Comparison of ENCODE assay signal across 8 cellular contexts in genomic region chr19:51660975-51661600, GRCh38. TPM values are rescaled to one million over a fixed set of nuclear protein-coding genes. Genes with fewer than 3 reads are reported as not detected.
DNase-seq lines count a peak whose midpoint lies in the region; ATAC-seq and TF ChIP-seq lines count a peak whose summit lies in the region.

No MANE protein-coding gene starts in this region.

- H3K4me3 ChIP-seq in H7 (ENCODE audit: insufficient read depth, low read depth, low read length) = no peak overlapping the region
- no peak overlapping the region for H3K4me3 ChIP-seq in thyroid gland (replicated peaks in 1 of 3)

- H3K9me3 Mint-ChIP-seq in CD14-positive monocyte = peaks cover 0 to 5% (median 3%) of the 10 kb centered on the region in 7 donors
- peaks cover 2% of the 10 kb centered on the region for H3K9me3 Mint-ChIP-seq in neural crest cell

- intact Hi-C loops in CD14-positive monocyte (cut with micrococcal nuclease) (loop anchor here in 1 of 2 donors (5.0 to 10.0 kb wide), 2 partner anchors 189 to 266 kb away; partner anchors contain the start of gene C19orf84), thyroid gland (cut with DNase I) (no loop called here)

- TF ChIP-seq POLR2A in thyroid gland (IDR thresholded peaks at IDR 0.05) = no peak

- 13% methylated on average over 9 of the region's 10 CpGs for WGBS in thyroid gland, 2 donors

- no peaks in the 10 kb centered on the region; the same call in 1 of the 2 replicates for H3K27me3 ChIP-seq in H7 (ENCODE audit: control insufficient read depth, insufficient read depth, low read length)
- no peaks in the 10 kb centered on the region for H3K27me3 ChIP-seq in thyroid gland

- ATAC-seq in esophagus mucosa (peak; percentile 69), GM19035 (IDR thresholded peaks at IDR 0.05; ENCODE audit: unreplicated experiment) (no peak)

- H3K4me1 Mint-ChIP-seq in CD14-positive monocyte (peaks cover 18% of the 10 kb centered on the region), neural crest cell (peaks cover 4% of the 10 kb centered on the region)

- H3K27ac Mint-ChIP-seq in CD14-positive monocyte (no peak overlapping the region), neural crest cell (ENCODE audit: unreplicated experiment) (no peak overlapping the region)

- H3K36me3 Mint-ChIP-seq in CD14-positive monocyte = no peaks in the 10 kb centered on the region
- H3K36me3 Mint-ChIP-seq in neural crest cell (ENCODE audit: low read depth) = no peaks in the 10 kb centered on the region

- peaks cover 30 to 40% (median 38%) of the 10 kb centered on the region in 3 donors for H3K27me3 Mint-ChIP-seq in CD14-positive monocyte (ENCODE audit: low read depth in 3 of 3)
- H3K27me3 Mint-ChIP-seq in neural crest cell (ENCODE audit: low read depth) = peaks cover 67% of the 10 kb centered on the region

- no peaks in the 10 kb centered on the region for H3K9me3 ChIP-seq in thyroid gland

- H3K4me3 Mint-ChIP-seq in CD14-positive monocyte (peak overlapping the region in 1 of 2 donors; percentile 67), neural crest cell (no peak overlapping the region)

- H3K27ac ChIP-seq in thyroid gland = no peak overlapping the region

- H3K36me3 ChIP-seq in H7 (replicated peaks; ENCODE audit: control insufficient read depth, insufficient read depth, low read length) (no peaks in the 10 kb centered on the region), thyroid gland (no peaks in the 10 kb centered on the region)

- TF ChIP-seq CTCF in CD14-positive monocyte (IDR thresholded peaks at IDR 0.05) = peak; percentile 70
- peak; percentile 76 for TF ChIP-seq CTCF in neural crest cell (conservative IDR thresholded peaks at IDR 0.05)
- TF ChIP-seq CTCF in thyroid gland (IDR thresholded peaks at IDR 0.05) = peak in 4 of 6 experiments; percentile 13 to 52 (median 25)

- H3K4me1 ChIP-seq in thyroid gland = no peaks in the 10 kb centered on the region

- DNase-seq in CD14-positive monocyte (ENCODE audit: low spot score) (peak; percentile 75), H7 (peak; percentile 68), NCI-H82 treated with DMSO at 0.1 percent for 48 hours (lab: John Stamatoyannopoulos, UW; ENCODE audit: unreplicated experiment) (peak; percentile 23), neural crest cell (ENCODE audit: low read depth, low spot score) (peak; percentile 88), thyroid gland (peak; percentile 61 to 72)
- DNase-seq in activated CD8-positive, alpha-beta memory T cell treated with anti-CD3 and anti-CD28 coated beads, Interleukin-2, amount 50 U/mL, for 24 hours (ENCODE audit: extremely low read depth) = peak; percentile 14

RNA-seq across cellular contexts. Expression of gene SIGLEC14, which starts 14.5 kb away (rescaled TPM):
- polyA plus RNA-seq in CD14-positive monocyte = 100 to 1,000 TPM in 1 of 2 donors, 10 to 100 TPM in 1; 63.5 to 129 TPM
- total RNA-seq in H7 (2014; rRNA removed; shearing (Covaris generic)) = not detected in 2 replicates
- total RNA-seq in esophagus mucosa (0.80 TPM), neural crest cell (not detected in 2 replicates), thyroid gland (1 to 10 TPM in 2 of 4 donors, under 1 TPM in 1, not detected in 1; 0.22 to 6.2 (median 1.7) TPM)

RNA-seq across cellular contexts. Expression of gene SIGLEC5, which starts 30.9 kb away (rescaled TPM):
- 10 to 100 TPM; 10.2 to 12.6 TPM for polyA plus RNA-seq in CD14-positive monocyte
- not detected in 2 replicates for total RNA-seq in H7 (2014; rRNA removed; shearing (Covaris generic))
- not detected for total RNA-seq in esophagus mucosa
- not detected in 2 replicates for total RNA-seq in neural crest cell
- total RNA-seq in thyroid gland = under 1 TPM in 3 of 4 donors, not detected in 1; 0.27 to 0.92 (median 0.44) TPM

RNA-seq across cellular contexts. Expression of gene SPACA6, which starts 32.0 kb away (rescaled TPM):
- polyA plus RNA-seq in CD14-positive monocyte = 1 to 10 TPM in 1 of 2 donors, under 1 TPM in 1; 0.99 to 2.4 TPM
- total RNA-seq in H7 (2014; rRNA removed; shearing (Covaris generic)) = 6.3 and 15.0 TPM in 2 replicates
- 3.0 TPM for total RNA-seq in esophagus mucosa
- 3.0 and 4.2 TPM in 2 replicates for total RNA-seq in neural crest cell
- 10 to 100 TPM; 11.9 to 26.2 (median 20.4) TPM for total RNA-seq in thyroid gland

Comparison
In these comparisons a context has a peak if more than half of its experiments do, and no peak if none do; other contexts are left out.
1. DNase-seq: peak in every context shown above with its lines; median percentile 88 in neural crest cell; 75 in CD14-positive monocyte; 68 in H7; 66 in thyroid gland; 23 in NCI-H82 treated with DMSO at 0.1 percent for 48 hours; 14 in activated CD8-positive, alpha-beta memory T cell treated with anti-CD3 and anti-CD28 coated beads, Interleukin-2, amount 50 U/mL, for 24 hours.
2. CTCF ChIP-seq: peak in every context shown above with its lines; median percentile 76 in neural crest cell; 70 in CD14-positive monocyte; 25 in thyroid gland.